ENCODE assay signal across 18 cellular contexts in genomic region chr1:77776007-77776725, GRCh38. TPM values are rescaled to one million over a fixed set of nuclear protein-coding genes. Genes with fewer than 3 reads are reported as not detected.
DNase-seq lines count a peak whose midpoint lies in the region; ATAC-seq and TF ChIP-seq lines count a peak whose summit lies in the region.
"Had no signal": no experiment of that assay in that cellular context is flagged by ENCODE, and none has a peak within 500 bp of the region (broad histone marks: within the 10 kb centered on the region; RNA-seq: fewer than 3 reads in every experiment).

No MANE protein-coding gene starts in this region.

- no peaks in the 10 kb centered on the region for H3K9me2 ChIP-seq in GM23338 (ENCODE audit: insufficient read depth)

- H2BK120ac ChIP-seq in mesenchymal stem cell (ENCODE audit: low read depth, low read length) = no peak overlapping the region

- no peak overlapping the region for H3K9ac ChIP-seq in mesenchymal stem cell (ENCODE audit: low read length)

- no peaks in the 10 kb centered on the region for H3K9me3 Mint-ChIP-seq in GM23338

- no peaks in the 10 kb centered on the region for H3K36me3 Mint-ChIP-seq in GM23338 (ENCODE audit: low read depth)
- H3K36me3 Mint-ChIP-seq: CD14-positive monocyte had no signal

- H3K27me3 ChIP-seq in GM23338 (ENCODE audit: insufficient read depth) (no peaks in the 10 kb centered on the region), body of pancreas (no peaks in the 10 kb centered on the region), mesenchymal stem cell (ENCODE audit: control insufficient read depth in 1 of 2, insufficient read depth in 1 of 2, low read length in 2 of 2) (no peaks in the 10 kb centered on the region)
- H3K27me3 ChIP-seq: SJCRH30 had no signal

- H3K4me1 ChIP-seq in GM23338 (ENCODE audit: insufficient read depth) = no peaks in the 10 kb centered on the region
- peaks cover 12% of the 10 kb centered on the region for H3K4me1 ChIP-seq in body of pancreas
- H3K4me1 ChIP-seq in mesenchymal stem cell (ENCODE audit: control insufficient read depth, insufficient read depth, low read depth, low read length) = peaks cover 4% of the 10 kb centered on the region
- H3K4me1 ChIP-seq: SJCRH30 had no signal

- no peak for DNase-seq in GM23338 (ENCODE audit: low spot score)
- peak in 1 of 4 donors; percentile 17 for DNase-seq in body of pancreas
- no peak for DNase-seq in mesenchymal stem cell
- DNase-seq in ecto neural progenitor cell (ENCODE audit: low spot score) = no peak
- DNase-seq in EL = no peak
- DNase-seq in anterior cingulate cortex (lab: John Stamatoyannopoulos, UW) = no peak
- DNase-seq in posterior cingulate gyrus = no peak
- DNase-seq: DMS79, GDM1, KG1, NCI-H1048, NCI-H146, NCI-H2081 treated with DMSO at 0.1 percent for 48 hours, NCI-H524 treated with DMSO at 0.1 percent for 48 hours, OCI-M1, SJCRH30 had no signal

- H2AFZ ChIP-seq in GM23338 (peak overlapping the region; percentile 29), mesenchymal stem cell (ENCODE audit: low read depth, low read length) (no peak overlapping the region)

- no peak overlapping the region for H3K4me3 Mint-ChIP-seq in GM23338
- H3K4me3 Mint-ChIP-seq: CD14-positive monocyte had no signal

- H3K4me2 ChIP-seq in GM23338 (no peak overlapping the region), mesenchymal stem cell (ENCODE audit: low read length, poor library complexity, severe bottlenecking) (no peak overlapping the region)

- no peak overlapping the region for H3K18ac ChIP-seq in mesenchymal stem cell (ENCODE audit: low read depth in 1 of 2, low read length in 2 of 2)

- H3K36me3 ChIP-seq in GM23338 (ENCODE audit: insufficient read depth) = no peaks in the 10 kb centered on the region
- no peaks in the 10 kb centered on the region for H3K36me3 ChIP-seq in body of pancreas (replicated peaks in 1 of 2; ENCODE audit: insufficient read depth in 1 of 2, low read depth in 2 of 2)
- no peaks in the 10 kb centered on the region for H3K36me3 ChIP-seq in mesenchymal stem cell (ENCODE audit: control insufficient read depth in 1 of 2, insufficient read depth in 2 of 2, low read depth in 1 of 2, low read length in 2 of 2)
- H3K36me3 ChIP-seq: SJCRH30 had no signal

- ATAC-seq in GM23338 (no peak), body of pancreas (peak; percentile 8)

- H3K4ac ChIP-seq in mesenchymal stem cell (ENCODE audit: low read depth in 1 of 2, low read length in 2 of 2) = no peak overlapping the region

- H3K27ac Mint-ChIP-seq in GM23338 = no peak overlapping the region
- H3K27ac Mint-ChIP-seq: CD14-positive monocyte had no signal

- peaks cover 10% of the 10 kb centered on the region for H3K79me2 ChIP-seq in GM23338 (replicated peaks; ENCODE audit: insufficient read depth)

- no peak overlapping the region for H3K27ac ChIP-seq in GM23338 (ENCODE audit: low read depth)
- peak overlapping the region in 3 of 4 donors; percentile 32 to 56 (median 41) for H3K27ac ChIP-seq in body of pancreas
- H3K27ac ChIP-seq in mesenchymal stem cell (ENCODE audit: low read length, poor library complexity, severe bottlenecking) = peak overlapping the region; percentile 7
- H3K27ac ChIP-seq: RWPE1, SJCRH30 had no signal

- TF ChIP-seq POLR2A in body of pancreas (IDR thresholded peaks at IDR 0.05) = no peak

- H2BK5ac ChIP-seq in mesenchymal stem cell (ENCODE audit: low read depth, low read length, poor library complexity, severe bottlenecking) = no peak overlapping the region

- intact Hi-C loops in body of pancreas (cut with DNase I) = no loop called here
- intact Hi-C loops in posterior cingulate gyrus (cut with DNase I) = no loop called here

- H4K91ac ChIP-seq in mesenchymal stem cell (ENCODE audit: low read length) = no peak overlapping the region

- no peak overlapping the region for H2BK12ac ChIP-seq in mesenchymal stem cell (ENCODE audit: low read length in 2 of 2)

- no peak overlapping the region for H3K14ac ChIP-seq in mesenchymal stem cell (ENCODE audit: low read length in 2 of 2)

- no peak overlapping the region for H2BK15ac ChIP-seq in mesenchymal stem cell (ENCODE audit: low read depth, poor library complexity, severe bottlenecking)

- H4K8ac ChIP-seq in mesenchymal stem cell (ENCODE audit: low read length) = no peak overlapping the region

- H3K79me1 ChIP-seq in mesenchymal stem cell (replicated peaks; ENCODE audit: low read length, poor library complexity, severe bottlenecking) = peaks cover 4% of the 10 kb centered on the region

- H3K27me3 Mint-ChIP-seq in GM23338 (ENCODE audit: insufficient read depth, low read depth, poor library complexity) = peaks cover 3% of the 10 kb centered on the region

- peaks cover 6% of the 10 kb centered on the region; the same call in 2 of the 3 replicates for H3K4me1 Mint-ChIP-seq in GM23338

- WGBS in body of pancreas, 2 donors = 46 to 50% methylated on average over 7 of the region's 7 CpGs
- 92% methylated on average over 6 of the region's 7 CpGs for WGBS in mesenchymal stem cell

- H3F3A ChIP-seq in GM23338 (replicated peaks; ENCODE audit: low read depth) = no peaks in the 10 kb centered on the region

- no peak for TF ChIP-seq CTCF in GM23338 (conservative IDR thresholded peaks at IDR 0.05; ENCODE audit: low read depth in 2 of 2)
- no peak for TF ChIP-seq CTCF in body of pancreas (IDR thresholded peaks at IDR 0.05)

- no peak overlapping the region for H3K4me3 ChIP-seq in GM23338
- H3K4me3 ChIP-seq in body of pancreas = no peak overlapping the region
- H3K4me3 ChIP-seq in mesenchymal stem cell (ENCODE audit: insufficient read depth in 1 of 2, low read depth in 1 of 2, low read length in 2 of 2) = no peak overlapping the region
- H3K4me3 ChIP-seq: SJCRH30 had no signal

- H2AK5ac ChIP-seq in mesenchymal stem cell (ENCODE audit: low read length, severe bottlenecking) = no peak overlapping the region

- no peaks in the 10 kb centered on the region for H4K20me1 ChIP-seq in GM23338 (replicated peaks; ENCODE audit: insufficient read depth)

- H3K9me3 ChIP-seq in body of pancreas (no peaks in the 10 kb centered on the region), mesenchymal stem cell (ENCODE audit: control insufficient read depth, low read length) (no peaks in the 10 kb centered on the region)
- H3K9me3 ChIP-seq: SJCRH30 had no signal

- H3K23ac ChIP-seq in mesenchymal stem cell (ENCODE audit: low read length in 2 of 2) = no peak overlapping the region

TF ChIP-seq in GM23338, 12 proteins besides CTCF, POLR2A, EP300 and RAD21:
- no peak for TF ChIP-seq ETS1 (IDR thresholded peaks at IDR 0.05)
- TF ChIP-seq EZH2phosphoT487 (IDR thresholded peaks at IDR 0.05; ENCODE audit: unreplicated experiment) = no peak
- TF ChIP-seq ZNF114 (CRISPR knock-in tag; IDR thresholded peaks at IDR 0.05) = no peak
- no peak for TF ChIP-seq NANOG (IDR thresholded peaks at IDR 0.05; ENCODE audit: borderline replicate concordance)
- no peak for TF ChIP-seq ZNF331 (CRISPR knock-in tag; IDR thresholded peaks at IDR 0.05; ENCODE audit: low read depth)

RNA-seq across cellular contexts. Expression of gene MIGA1, which starts 3.3 kb away (rescaled TPM):
- total RNA-seq in GM23338 (2014; rRNA removed; shearing (Covaris generic)) = 7.5 TPM in 2 replicates
- polyA plus RNA-seq in GM23338 (2016; fragmentation: Nextera tagmentation; extraction: Ambion mirVana) = 3.4 and 4.6 TPM in 2 replicates
- total RNA-seq in body of pancreas = 10 to 100 TPM in 1 of 2 donors, 1 to 10 TPM in 1; 6.6 to 10.4 TPM
- 8.0 TPM for polyA plus RNA-seq in mesenchymal stem cell (2013, experiment 1 of 2)
- 8.1 TPM for polyA plus RNA-seq in mesenchymal stem cell (2013, experiment 2 of 2)

RNA-seq across cellular contexts. Expression of gene USP33, which starts 16.5 kb away (rescaled TPM):
- total RNA-seq in GM23338 (2014; rRNA removed; shearing (Covaris generic)) = 61.9 and 63.9 TPM in 2 replicates
- 36.6 and 42.4 TPM in 2 replicates for polyA plus RNA-seq in GM23338 (2016; fragmentation: Nextera tagmentation; extraction: Ambion mirVana)
- total RNA-seq in body of pancreas = 10 to 100 TPM; 53.1 to 65.1 TPM
- 35.1 TPM for polyA plus RNA-seq in mesenchymal stem cell (2013, experiment 1 of 2)
- 36.3 TPM for polyA plus RNA-seq in mesenchymal stem cell (2013, experiment 2 of 2)
